In the genomic region with DNA sequence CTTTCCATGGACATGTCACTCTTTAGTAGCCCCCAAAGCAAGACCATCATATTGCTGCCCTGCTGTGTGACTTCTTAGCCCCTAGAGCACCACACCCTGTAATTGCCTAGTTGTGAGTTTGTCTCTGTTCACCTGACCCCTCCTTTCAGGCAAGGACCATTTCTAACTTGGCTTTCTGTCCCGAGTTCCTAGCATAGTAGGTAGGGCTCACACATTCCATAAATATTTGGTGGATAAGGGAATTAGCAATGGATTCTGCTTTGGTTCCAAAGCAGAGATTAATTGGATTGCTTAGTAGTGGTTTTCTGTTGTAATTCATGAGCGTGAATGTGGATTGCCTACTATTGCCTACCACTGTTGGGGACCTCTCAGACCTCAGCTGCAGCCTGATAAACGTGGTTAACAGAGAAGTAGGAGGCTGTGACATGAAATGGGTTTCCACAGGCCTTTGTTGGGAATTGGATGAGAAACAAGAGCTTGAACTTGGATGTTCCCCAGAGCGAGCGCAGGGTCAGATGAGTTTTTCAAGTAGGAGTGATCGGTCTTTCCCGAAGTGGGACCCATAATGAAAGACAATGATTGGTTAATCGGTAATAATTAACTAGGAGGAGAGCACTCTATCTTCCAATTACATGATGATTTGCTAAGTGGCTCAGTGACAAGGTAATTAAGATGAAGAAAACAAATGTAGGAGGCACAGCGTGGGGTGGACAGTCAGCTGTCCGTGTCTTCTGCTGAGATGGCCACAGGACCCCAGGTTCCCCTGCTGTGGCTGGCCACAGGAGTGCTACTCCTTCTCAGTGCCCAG, we compare ENCODE assay signal across 16 cellular contexts. TPM values are rescaled to one million over a fixed set of nuclear protein-coding genes. Genes with fewer than 3 reads are reported as not detected.
"Had no signal": no experiment of that assay in that cellular context is flagged by ENCODE, and none has a peak within 500 bp of the region (broad histone marks: within the 10 kb centered on the region; RNA-seq: fewer than 3 reads in every experiment).

No MANE protein-coding gene starts in this region.

- H3K27ac ChIP-seq: esophagus squamous epithelium, foreskin keratinocyte, left ventricle myocardium inferior, parathyroid adenoma, right atrium auricular region, tibial nerve had no signal

- H3K79me2 ChIP-seq: parathyroid adenoma had no signal

- H3K27me3 ChIP-seq: esophagus squamous epithelium, foreskin keratinocyte, right atrium auricular region, tibial nerve had no signal

- H2AFZ ChIP-seq: parathyroid adenoma had no signal

- DNase-seq: activated CD4-positive, alpha-beta memory T cell treated with anti-CD3 and anti-CD28 coated beads for 36 hours; activated gamma-delta T cell treated with Interleukin-2 at 50 U/mL for 16 hours; activated naive CD8-positive, alpha-beta T cell treated with anti-CD3 and anti-CD28 coated beads for 36 hours; activated T-cell treated with anti-CD3 and anti-CD28 coated beads, Interleukin-2, amount 50 U/mL, for 48 hours; anterior cingulate cortex; esophagus squamous epithelium; foreskin keratinocyte; left ventricle myocardium inferior; T-helper 9 cell had no signal

- H3K4me3 ChIP-seq: esophagus squamous epithelium, left ventricle myocardium inferior, right atrium auricular region, tibial nerve had no signal

- ATAC-seq: foreskin keratinocyte; stimulated activated memory B cell treated with anti-CD40 and anti-IgM and Interleukin-4, amounts not matched to agents 10 μg/mL and 1 μg/mL and 100 μg/mL, for 72 hours had no signal

- H3K9ac ChIP-seq: parathyroid adenoma had no signal

- H3K36me3 ChIP-seq: left ventricle myocardium inferior, right atrium auricular region, tibial nerve had no signal

- H3K4me1 ChIP-seq: esophagus squamous epithelium, foreskin keratinocyte, left ventricle myocardium inferior, parathyroid adenoma, right atrium auricular region, tibial nerve had no signal

- H3K9me3 ChIP-seq: esophagus squamous epithelium, right atrium auricular region had no signal

- FAIRE-seq: colon had no signal

RNA-seq across cellular contexts. Expression of a gene that starts 13.4 kb away (rescaled TPM):
- total RNA-seq: activated CD4-positive, alpha-beta memory T cell treated with anti-CD3 and anti-CD28 coated beads for 36 hours; activated naive CD8-positive, alpha-beta T cell treated with anti-CD3 and anti-CD28 coated beads for 36 hours; left ventricle myocardium inferior; right atrium auricular region; subcutaneous adipose tissue; tibial nerve had no signal
- polyA plus RNA-seq: neural cell had no signal

RNA-seq across cellular contexts. Expression of a gene that starts 17.8 kb away (rescaled TPM):
- total RNA-seq: activated CD4-positive, alpha-beta memory T cell treated with anti-CD3 and anti-CD28 coated beads for 36 hours; activated naive CD8-positive, alpha-beta T cell treated with anti-CD3 and anti-CD28 coated beads for 36 hours; left ventricle myocardium inferior; right atrium auricular region; subcutaneous adipose tissue; tibial nerve had no signal
- polyA plus RNA-seq: neural cell had no signal

RNA-seq across cellular contexts. Expression of a gene that starts 28.1 kb away (rescaled TPM):
- total RNA-seq: activated CD4-positive, alpha-beta memory T cell treated with anti-CD3 and anti-CD28 coated beads for 36 hours; activated naive CD8-positive, alpha-beta T cell treated with anti-CD3 and anti-CD28 coated beads for 36 hours; left ventricle myocardium inferior; right atrium auricular region; subcutaneous adipose tissue; tibial nerve had no signal
- polyA plus RNA-seq: neural cell had no signal

RNA-seq across cellular contexts. Expression of a gene that starts 31.5 kb away (rescaled TPM):
- total RNA-seq: activated CD4-positive, alpha-beta memory T cell treated with anti-CD3 and anti-CD28 coated beads for 36 hours; activated naive CD8-positive, alpha-beta T cell treated with anti-CD3 and anti-CD28 coated beads for 36 hours; left ventricle myocardium inferior; right atrium auricular region; subcutaneous adipose tissue; tibial nerve had no signal
- polyA plus RNA-seq: neural cell had no signal

RNA-seq across cellular contexts. Expression of a gene that starts 34.0 kb away (rescaled TPM):
- total RNA-seq: activated CD4-positive, alpha-beta memory T cell treated with anti-CD3 and anti-CD28 coated beads for 36 hours; activated naive CD8-positive, alpha-beta T cell treated with anti-CD3 and anti-CD28 coated beads for 36 hours; left ventricle myocardium inferior; right atrium auricular region; subcutaneous adipose tissue; tibial nerve had no signal
- polyA plus RNA-seq: foreskin keratinocyte, neural cell had no signal
